In the genomic region with DNA sequence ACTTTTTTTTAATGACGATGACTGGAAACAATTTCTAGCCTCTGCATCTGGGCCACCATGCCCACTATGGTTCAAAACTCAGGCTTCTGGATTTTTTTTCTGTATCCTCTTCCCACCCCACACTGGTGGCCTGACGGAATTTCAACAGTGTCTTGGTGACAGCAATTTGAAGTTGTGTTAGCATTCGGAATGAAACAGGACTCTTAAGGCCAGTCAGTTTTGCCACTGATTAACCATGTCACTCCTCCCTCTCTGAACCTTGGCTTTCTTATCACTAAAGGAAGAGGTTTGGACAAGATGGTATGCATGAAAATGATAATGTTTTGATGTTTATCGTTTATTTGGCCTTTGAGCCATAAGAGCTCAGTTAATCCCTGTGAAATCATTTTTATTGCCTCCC, we compare ENCODE assay signal across 18 cellular contexts. TPM values are rescaled to one million over a fixed set of nuclear protein-coding genes. Genes with fewer than 3 reads are reported as not detected.
A peak's percentile ranks its signal among the peaks of the same experiment; 100 is the strongest.
DNase-seq lines count a peak whose midpoint lies in the region; ATAC-seq and TF ChIP-seq lines count a peak whose summit lies in the region.
"Had no signal": no experiment of that assay in that cellular context is flagged by ENCODE, and none has a peak within 500 bp of the region (broad histone marks: within the 10 kb centered on the region; RNA-seq: fewer than 3 reads in every experiment).

No MANE protein-coding gene starts in this region.

- H3K36me3 ChIP-seq in Peyer's patch (no peaks in the 10 kb centered on the region), hepatocyte (replicated peaks; ENCODE audit: insufficient read depth, low read depth) (no peaks in the 10 kb centered on the region), upper lobe of right lung (no peaks in the 10 kb centered on the region)
- H3K36me3 ChIP-seq: BLaER1 had no signal

- H3K36me3 Mint-ChIP-seq in progenitor cell of endocrine pancreas (ENCODE audit: insufficient read depth), result peaks cover 1% of the 10 kb centered on the region
- H3K36me3 Mint-ChIP-seq: CD8-positive, alpha-beta T cell had no signal

- no peak overlapping the region for H2AFZ ChIP-seq in hepatocyte
- H2AFZ ChIP-seq: PC-9 had no signal

- TF ChIP-seq CTCF in Peyer's patch (IDR thresholded peaks at IDR 0.05) (no peak), hepatocyte (IDR thresholded peaks at IDR 0.05; ENCODE audit: poor library complexity) (no peak), progenitor cell of endocrine pancreas (IDR thresholded peaks at IDR 0.05; ENCODE audit: unreplicated experiment) (no peak), upper lobe of right lung (IDR thresholded peaks at IDR 0.05) (no peak)

- peak; percentile 76 to 87 for TF ChIP-seq POLR2A in Peyer's patch (IDR thresholded peaks at IDR 0.05)

- H3K4me1 Mint-ChIP-seq in progenitor cell of endocrine pancreas (ENCODE audit: low read depth), result peaks cover 25% of the 10 kb centered on the region

- 33% methylated on average over 4 of the region's 4 CpGs for WGBS in hepatocyte (ENCODE audit: low lambda C conversion rate, missing lambda C conversion rate)

- no peaks in the 10 kb centered on the region for H4K20me1 ChIP-seq in hepatocyte (ENCODE audit: insufficient read depth, poor library complexity, severe bottlenecking)
- H4K20me1 ChIP-seq: BLaER1 had no signal

- peaks cover 0 to 38% (median 5%) of the 10 kb centered on the region in 4 donors for H3K4me1 ChIP-seq in Peyer's patch
- peaks cover 36% of the 10 kb centered on the region for H3K4me1 ChIP-seq in hepatocyte (ENCODE audit: insufficient read depth)
- no peaks in the 10 kb centered on the region for H3K4me1 ChIP-seq in upper lobe of right lung

- no peak for ATAC-seq in upper lobe of right lung
- ATAC-seq in HG02981 (IDR thresholded peaks at IDR 0.05; ENCODE audit: unreplicated experiment), result no peak
- ATAC-seq: CD8-positive, alpha-beta T cell had no signal

- DNase-seq in CMK (ENCODE audit: low read depth) (peak; percentile 49), Peyer's patch (no peak), hepatocyte (ENCODE audit: low spot score) (peak; percentile 50), progenitor cell of endocrine pancreas (ENCODE audit: low spot score, unreplicated experiment) (no peak), Kasumi-1 (lab: John Stamatoyannopoulos, UW) (no peak), upper lobe of right lung (no peak), islet precursor cell (no peak)
- DNase-seq: CD8-positive, alpha-beta T cell; DMS79 treated with DMSO at 0.1 percent for 48 hours; H9; NCI-H146; NCI-H2081; NCI-H774; PC-9 had no signal

- H3K4me2 ChIP-seq in hepatocyte, result peak overlapping the region; percentile 43
- H3K4me2 ChIP-seq: BLaER1, PC-9 had no signal

- no peaks in the 10 kb centered on the region for H3K79me2 ChIP-seq in hepatocyte

- H3K4me3 ChIP-seq in Peyer's patch, result peak overlapping the region in 1 of 4 donors; percentile 19
- no peak overlapping the region for H3K4me3 ChIP-seq in hepatocyte
- no peak overlapping the region for H3K4me3 ChIP-seq in upper lobe of right lung
- H3K4me3 ChIP-seq: BLaER1, PC-9 had no signal

- peak overlapping the region; percentile 38 for H3K27ac Mint-ChIP-seq in progenitor cell of endocrine pancreas
- H3K27ac Mint-ChIP-seq: CD8-positive, alpha-beta T cell; H9 had no signal

- H3K27ac ChIP-seq in Peyer's patch, result peak overlapping the region in 3 of 4 donors; percentile 30 to 86 (median 84)
- peak overlapping the region; percentile 31 for H3K27ac ChIP-seq in hepatocyte
- no peak overlapping the region for H3K27ac ChIP-seq in upper lobe of right lung
- H3K27ac ChIP-seq: BLaER1, PC-9 had no signal

- H3K9me3 ChIP-seq in Peyer's patch (no peaks in the 10 kb centered on the region), hepatocyte (ENCODE audit: low read depth) (no peaks in the 10 kb centered on the region), upper lobe of right lung (no peaks in the 10 kb centered on the region)
- H3K9me3 ChIP-seq: BLaER1 had no signal

- H3K27me3 ChIP-seq in Peyer's patch (no peaks in the 10 kb centered on the region), hepatocyte (no peaks in the 10 kb centered on the region), upper lobe of right lung (no peaks in the 10 kb centered on the region)
- H3K27me3 ChIP-seq: BLaER1 had no signal

- no peaks in the 10 kb centered on the region for H3K9me3 Mint-ChIP-seq in progenitor cell of endocrine pancreas (ENCODE audit: low read depth)
- H3K9me3 Mint-ChIP-seq: CD8-positive, alpha-beta T cell; H9 had no signal

- no peaks in the 10 kb centered on the region for H3K27me3 Mint-ChIP-seq in progenitor cell of endocrine pancreas

- H3K4me3 Mint-ChIP-seq in progenitor cell of endocrine pancreas (ENCODE audit: low read depth), result no peak overlapping the region
- H3K4me3 Mint-ChIP-seq: CD8-positive, alpha-beta T cell; H9 had no signal

- no peaks in the 10 kb centered on the region for H3K9me2 ChIP-seq in hepatocyte (replicated peaks; ENCODE audit: insufficient read depth)

- intact Hi-C loops in upper lobe of right lung (cut with DNase I), result no loop called here

RNA-seq across cellular contexts. Expression of a gene that starts 41.6 kb away (rescaled TPM):
- total RNA-seq in Peyer's patch (100 to 1,000 TPM; 120 to 269 (median 163) TPM), hepatocyte (62.9 and 64.2 TPM in 2 replicates), progenitor cell of endocrine pancreas (41.9 and 42.8 TPM in 2 replicates), upper lobe of right lung (12.5 TPM)
- 40.3 and 61.8 TPM in 2 replicates for polyA plus RNA-seq in hepatocyte
- total RNA-seq: A172, G401 had no signal

Comparison
In these comparisons a context has a peak if more than half of its experiments do, and no peak if none do; other contexts are left out.
1. DNase-seq: peak in CMK (single experiment) and hepatocyte (single experiment); none in Peyer's patch (0 of 3), progenitor cell of endocrine pancreas (single experiment), Kasumi-1 (0 of 2), upper lobe of right lung (single experiment) and islet precursor cell (single experiment).